ENCODE assay signal across 15 cellular contexts in genomic region chr1:77290576-77290975, GRCh38.
"Had no signal": no experiment of that assay in that cellular context is flagged by ENCODE, and none has a peak within 500 bp of the region (broad histone marks: within the 10 kb centered on the region; RNA-seq: fewer than 3 reads in every experiment).

No MANE protein-coding gene starts in this region.

- DNase-seq: effector memory CD8-positive, alpha-beta T cell; foreskin fibroblast; glutamatergic neuron; left cardiac atrium; left ventricle myocardium superior; naive thymus-derived CD4-positive, alpha-beta T cell; nephron progenitor cell; psoas muscle; sigmoid colon; small intestine; stimulated activated CD4-positive, alpha-beta T cell treated with anti-CD3 and anti-CD28 coated beads, Interleukin-12 subunit alpha, Interleukin-12 subunit beta, amount 100 ng/mL, for 4 hours; stimulated activated CD4-positive, alpha-beta T cell treated with anti-CD3 and anti-CD28 coated beads, Interleukin-2, amount 100 ng/mL, for 48 hours; stimulated activated naive CD8-positive, alpha-beta T cell treated with anti-CD3 and anti-CD28 coated beads, Interleukin-15, Interleukin-2, amounts not matched to agents 100 U/mL and 50 U/mL, for 24 hours; tibial artery; upper lobe of left lung had no signal
